Comparison of ENCODE assay signal across 19 cellular contexts in genomic region chr15:33140326-33140725, GRCh38.
"Had no signal": no experiment of that assay in that cellular context is flagged by ENCODE, and none has a peak within 500 bp of the region (broad histone marks: within the 10 kb centered on the region; RNA-seq: fewer than 3 reads in every experiment).

No MANE protein-coding gene starts in this region.

- H3K27me3 ChIP-seq: ovary, stomach, transverse colon had no signal

- ATAC-seq: left colon; naive thymus-derived CD4-positive, alpha-beta T cell; right cardiac atrium had no signal

- H3K9me3 ChIP-seq: ovary, stomach, thoracic aorta, transverse colon had no signal

- H3K36me3 ChIP-seq: ovary, stomach, thoracic aorta, transverse colon had no signal

- H3K4me3 ChIP-seq: coronary artery, ovary, stomach, thoracic aorta, transverse colon had no signal

- H3K4me1 ChIP-seq: stomach had no signal

- H3K27ac ChIP-seq: coronary artery, ovary, stomach, thoracic aorta, transverse colon had no signal

- DNase-seq: effector CD4-positive, alpha-beta T cell; endodermal cell; erythroblast; foreskin melanocyte; head of caudate nucleus; hippocampal formation; left colon; mammary epithelial cell; naive thymus-derived CD4-positive, alpha-beta T cell; ovary; right cardiac atrium; small intestine; stimulated activated CD4-positive, alpha-beta T cell treated with anti-CD3 and anti-CD28 coated beads, Interleukin-12 subunit alpha, Interleukin-12 subunit beta, amount 100 ng/mL, for 4 hours; stimulated activated naive CD4-positive, alpha-beta T cell; stomach; substantia nigra; transverse colon had no signal
